Comparison of ENCODE assay signal across 26 cellular contexts in the genomic region with DNA sequence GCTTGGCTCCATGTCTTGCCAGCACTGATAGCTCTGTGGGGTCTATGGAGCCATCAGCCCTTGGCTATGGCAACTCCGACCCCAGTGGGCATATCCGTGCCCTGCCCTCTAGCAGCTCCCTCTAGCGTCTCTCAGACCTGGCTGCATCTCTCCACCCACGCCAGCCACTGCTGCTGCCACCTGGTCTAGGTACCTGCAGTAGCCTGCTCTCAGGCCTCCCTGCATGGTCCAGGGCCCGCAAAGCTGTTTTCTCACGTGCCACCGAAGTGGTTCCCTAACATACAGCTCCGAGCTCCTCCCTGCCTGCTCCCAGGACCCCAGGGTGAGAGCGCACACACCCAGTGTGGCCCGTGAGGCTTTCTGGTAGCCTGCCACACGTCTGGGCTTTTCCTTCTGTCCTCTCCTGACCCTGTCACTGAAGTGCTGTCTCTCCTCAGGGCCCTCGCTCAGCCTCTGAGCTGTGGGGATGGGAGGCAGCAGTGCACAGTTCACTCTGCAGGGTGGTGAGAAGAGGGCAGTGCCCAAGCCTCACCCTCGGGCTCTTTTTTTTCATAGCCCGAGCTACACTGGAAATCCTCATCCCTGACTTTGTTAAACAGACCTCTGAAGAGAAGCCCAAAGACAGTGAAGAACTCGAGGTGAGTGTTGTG. TPM values are rescaled to one million over a fixed set of nuclear protein-coding genes. Genes with fewer than 3 reads are reported as not detected.
A peak's percentile ranks its signal among the peaks of the same experiment; 100 is the strongest.
DNase-seq lines count a peak whose midpoint lies in the region; ATAC-seq and TF ChIP-seq lines count a peak whose summit lies in the region.
"Had no signal": no experiment of that assay in that cellular context is flagged by ENCODE, and none has a peak within 500 bp of the region (broad histone marks: within the 10 kb centered on the region; RNA-seq: fewer than 3 reads in every experiment).

No MANE protein-coding gene starts in this region.

- CTCF ChIA-PET in activated CD4-positive, alpha-beta memory T cell treated with anti-CD3 and anti-CD28 coated beads for 36 hours (lab: Charles Lee) = interaction anchor here (1.0 kb wide), 1 partner anchor 123 kb away, joined by 3 read pairs; no protein-coding TSS in a partner anchor

- H3K27me3 ChIP-seq in spleen (replicated peaks in 1 of 7) = no peaks in the 10 kb centered on the region
- H3K27me3 ChIP-seq: BLaER1, esophagus muscularis mucosa, gastroesophageal sphincter, uterus had no signal

- H3K4me1 Mint-ChIP-seq in activated CD4-positive, alpha-beta memory T cell treated with anti-CD3 and anti-CD28 coated beads for 36 hours (ENCODE audit: low read depth) = peaks cover 63% of the 10 kb centered on the region
- H3K4me1 Mint-ChIP-seq: neural crest cell had no signal

- H3K36me3 Mint-ChIP-seq in activated CD4-positive, alpha-beta memory T cell treated with anti-CD3 and anti-CD28 coated beads for 36 hours = peaks cover 78% of the 10 kb centered on the region

- H3K27ac Mint-ChIP-seq in activated CD4-positive, alpha-beta memory T cell treated with anti-CD3 and anti-CD28 coated beads for 36 hours = peak overlapping the region; percentile 38

- POLR2A ChIA-PET in activated CD4-positive, alpha-beta memory T cell treated with anti-CD3 and anti-CD28 coated beads for 36 hours (lab: Charles Lee) = no interaction called here

- peaks cover 2% of the 10 kb centered on the region for H3K9me3 Mint-ChIP-seq in activated CD4-positive, alpha-beta memory T cell treated with anti-CD3 and anti-CD28 coated beads for 36 hours
- H3K9me3 Mint-ChIP-seq: activated naive CD4-positive, alpha-beta T cell treated with anti-CD3 and anti-CD28 coated beads for 36 hours; neural crest cell had no signal

- DNase-seq in activated effector memory CD4-positive, alpha-beta T cell treated with anti-CD3 and anti-CD28 coated beads, Interleukin-2, amount 50 U/mL, for 16 hours = peak; percentile 58
- no peak for DNase-seq in activated effector memory CD4-positive, alpha-beta T cell treated with Interleukin-2 at 50 U/mL for 16 hours
- no peak for DNase-seq in activated CD4-positive, alpha-beta memory T cell treated with anti-CD3 and anti-CD28 coated beads for 36 hours
- DNase-seq in left colon (no peak), spleen (peak; percentile 64), NOMO-1 (lab: John Stamatoyannopoulos, UW; ENCODE audit: unreplicated experiment in 2 of 2) (no peak)
- DNase-seq: activated CD4-positive, alpha-beta T cell treated with anti-CD3 and anti-CD28 coated beads for 4 hours; activated CD8-positive, alpha-beta memory T cell treated with anti-CD3 and anti-CD28 coated beads, Interleukin-2, amount 50 U/mL, for 48 hours; activated naive CD4-positive, alpha-beta T cell treated with anti-CD3 and anti-CD28 coated beads for 36 hours; DMS 273 treated with DMSO at 0.1 percent for 48 hours; effector CD4-positive, alpha-beta T cell; kidney glomerular epithelial cell; NCI-H1436; NCI-H2171 treated with DMSO at 0.1 percent for 48 hours; NCI-H69; SHP77; stimulated activated CD4-positive, alpha-beta T cell treated with anti-CD3 and anti-CD28 coated beads, Interleukin-12 subunit alpha, Interleukin-12 subunit beta, amount 100 ng/mL, for 4 hours; SW 1271 had no signal

- WGBS in spleen, 5 donors = 94 to 97% (median 96%) methylated on average over 14 to 15 of the region's 15 CpGs

- ATAC-seq in left colon = peak; percentile 13
- no peak for ATAC-seq in HG02852 (IDR thresholded peaks at IDR 0.05; ENCODE audit: unreplicated experiment)
- ATAC-seq in GM21447 (IDR thresholded peaks at IDR 0.05; ENCODE audit: unreplicated experiment) = no peak
- ATAC-seq: A549, gastroesophageal sphincter had no signal

- TF ChIP-seq CTCF in spleen (IDR thresholded peaks at IDR 0.05 in 8 of 11, conservative IDR thresholded peaks at IDR 0.05 in 3 of 11) = no peak

- H3K27me3 Mint-ChIP-seq in activated CD4-positive, alpha-beta memory T cell treated with anti-CD3 and anti-CD28 coated beads for 36 hours = no peaks in the 10 kb centered on the region

- intact Hi-C loops in activated CD4-positive, alpha-beta memory T cell treated with anti-CD3 and anti-CD28 coated beads for 36 hours (cut with micrococcal nuclease) = no loop called here
- intact Hi-C loops in left colon (cut with DNase I, micrococcal nuclease) = no loop called here
- intact Hi-C loops in spleen (cut with DNase I; ENCODE audit: low total_unique reads) = no loop called here

- H3K36me3 ChIP-seq in spleen = peaks cover 3 to 100% (median 91%) of the 10 kb centered on the region in 6 donors
- H3K36me3 ChIP-seq: uterus had no signal

- peaks cover 0 to 8% (median 2%) of the 10 kb centered on the region in 8 donors for H3K9me3 ChIP-seq in spleen
- H3K9me3 ChIP-seq: BLaER1, esophagus muscularis mucosa, gastroesophageal sphincter, uterus had no signal

- no peak overlapping the region for H3K4me3 ChIP-seq in spleen
- H3K4me3 ChIP-seq: A549, BLaER1, esophagus muscularis mucosa, gastroesophageal sphincter, uterus had no signal

- H3K4me1 ChIP-seq in spleen = peaks cover 0 to 45% (median 24%) of the 10 kb centered on the region in 6 donors
- H3K4me1 ChIP-seq: A549, BLaER1, gastroesophageal sphincter, uterus had no signal

- TF ChIP-seq POLR2A in spleen (IDR thresholded peaks at IDR 0.05) = no peak

- no peak overlapping the region for H3K4me3 Mint-ChIP-seq in activated CD4-positive, alpha-beta memory T cell treated with anti-CD3 and anti-CD28 coated beads for 36 hours
- H3K4me3 Mint-ChIP-seq: activated naive CD4-positive, alpha-beta T cell treated with anti-CD3 and anti-CD28 coated beads for 36 hours; neural crest cell had no signal

- H3K27ac ChIP-seq in spleen = no peak overlapping the region
- H3K27ac ChIP-seq: A549, BLaER1, esophagus muscularis mucosa, gastroesophageal sphincter, uterus had no signal

RNA-seq across cellular contexts. Expression of gene DGCR8, which starts 14.2 kb away (rescaled TPM):
- total RNA-seq in activated CD4-positive, alpha-beta memory T cell treated with anti-CD3 and anti-CD28 coated beads for 36 hours = 10 to 100 TPM; 33.4 to 34.3 TPM
- 10 to 100 TPM; 32.7 to 46.8 TPM for total RNA-seq in left colon
- 10 to 100 TPM; 25.1 to 62.7 (median 36.1) TPM for total RNA-seq in spleen
- 10 to 100 TPM in 2 of 3 donors, 1 to 10 TPM in 1; 7.8 to 17.1 (median 14.3) TPM for polyA plus RNA-seq in spleen

RNA-seq across cellular contexts. Expression of gene RANBP1, which starts 21.6 kb away (rescaled TPM):
- 100 to 1,000 TPM; 359 to 372 TPM for total RNA-seq in activated CD4-positive, alpha-beta memory T cell treated with anti-CD3 and anti-CD28 coated beads for 36 hours
- total RNA-seq in left colon (10 to 100 TPM; 57.2 to 80.3 TPM), spleen (100 to 1,000 TPM in 3 of 7 donors, 10 to 100 TPM in 4; 56.7 to 111 (median 88.5) TPM)
- polyA plus RNA-seq in spleen = 100 to 1,000 TPM in 2 of 3 donors, 10 to 100 TPM in 1; 52.6 to 106 (median 101) TPM

RNA-seq across cellular contexts. Expression of gene TRMT2A, which starts 22.7 kb away (rescaled TPM):
- 10 to 100 TPM; 70.6 to 75.8 TPM for total RNA-seq in activated CD4-positive, alpha-beta memory T cell treated with anti-CD3 and anti-CD28 coated beads for 36 hours
- total RNA-seq in left colon (10 to 100 TPM; 33.3 to 36.4 TPM), spleen (10 to 100 TPM; 70.4 to 89.8 (median 79.3) TPM)
- 100 to 1,000 TPM in 2 of 3 donors, 10 to 100 TPM in 1; 75.1 to 142 (median 132) TPM for polyA plus RNA-seq in spleen

RNA-seq across cellular contexts. Expression of gene ZDHHC8, which starts 37.3 kb away (rescaled TPM):
- 10 to 100 TPM; 46.3 to 46.5 TPM for total RNA-seq in activated CD4-positive, alpha-beta memory T cell treated with anti-CD3 and anti-CD28 coated beads for 36 hours
- 10 to 100 TPM; 36.9 to 37.0 TPM for total RNA-seq in left colon
- total RNA-seq in spleen = 10 to 100 TPM; 24.3 to 71.5 (median 57.5) TPM
- 10 to 100 TPM; 12.7 to 37.8 (median 21.4) TPM for polyA plus RNA-seq in spleen

RNA-seq across cellular contexts. Expression of gene CCDC188, which starts 56.6 kb away (rescaled TPM):
- under 1 TPM in 1 of 2 experiments, not detected in 1; 0.52 TPM for total RNA-seq in activated CD4-positive, alpha-beta memory T cell treated with anti-CD3 and anti-CD28 coated beads for 36 hours
- total RNA-seq in left colon (1 to 10 TPM in 1 of 2 donors, under 1 TPM in 1; 0.58 to 1.5 TPM), spleen (1 to 10 TPM in 4 of 7 donors, under 1 TPM in 2, not detected in 1; 0.69 to 7.6 (median 1.8) TPM)
- polyA plus RNA-seq in spleen = 1 to 10 TPM in 2 of 3 donors, under 1 TPM in 1; 0.29 to 6.1 (median 1.7) TPM
- total RNA-seq: activated naive CD4-positive, alpha-beta T cell treated with anti-CD3 and anti-CD28 coated beads for 36 hours; gastroesophageal sphincter had no signal
- polyA plus RNA-seq: A549 had no signal

Comparison
In these comparisons a context has a peak if more than half of its experiments do, and no peak if none do; other contexts are left out.
1. DNase-seq: peak in activated effector memory CD4-positive, alpha-beta T cell treated with anti-CD3 and anti-CD28 coated beads, Interleukin-2, amount 50 U/mL, for 16 hours (single experiment) and spleen (single experiment); none in activated effector memory CD4-positive, alpha-beta T cell treated with Interleukin-2 at 50 U/mL for 16 hours (single experiment), activated CD4-positive, alpha-beta memory T cell treated with anti-CD3 and anti-CD28 coated beads for 36 hours (single experiment), left colon (0 of 2) and NOMO-1 (0 of 2).